In genomic region chr21:35652196-35652595, GRCh38 we compare ENCODE assay signal across 5 cellular contexts.
"Had no signal": no experiment of that assay in that cellular context is flagged by ENCODE, and none has a peak within 500 bp of the region (broad histone marks: within the 10 kb centered on the region; RNA-seq: fewer than 3 reads in every experiment).

No MANE protein-coding gene starts in this region.

- ATAC-seq: GM23338, HepG2 had no signal

- H3K27ac ChIP-seq: HL-60 had no signal

- H2AFZ ChIP-seq: GM23338 had no signal

- H3K4me3 ChIP-seq: GM23338 had no signal

- DNase-seq: H9, HCEC 1CT had no signal

- H3K4me2 ChIP-seq: GM23338 had no signal
